In genomic region chr14:76762617-76763361, GRCh38 we compare ENCODE assay signal across 8 cellular contexts. TPM values are rescaled to one million over a fixed set of nuclear protein-coding genes. Genes with fewer than 3 reads are reported as not detected.
DNase-seq lines count a peak whose midpoint lies in the region; ATAC-seq and TF ChIP-seq lines count a peak whose summit lies in the region.

No MANE protein-coding gene starts in this region.

- H3K4me1 Mint-ChIP-seq in activated T-helper 1 cell treated with anti-CD3 and anti-CD28 coated beads, Interleukin-12 subunit alpha, Interleukin-12 subunit beta, Interleukin-2, Interleukin-4 antibody, amounts not matched to agents 30 ng/mL and 10 ng/mL and 1 ng/mL, durations not matched to agents 14 hours and 24 hours and 36 hours (ENCODE audit: low read depth), result peaks cover 27% of the 10 kb centered on the region

- H3K27me3 Mint-ChIP-seq in activated T-helper 1 cell treated with anti-CD3 and anti-CD28 coated beads, Interleukin-12 subunit alpha, Interleukin-12 subunit beta, Interleukin-2, Interleukin-4 antibody, amounts not matched to agents 30 ng/mL and 10 ng/mL and 1 ng/mL, durations not matched to agents 14 hours and 24 hours and 36 hours (ENCODE audit: insufficient read depth), result peaks cover 54% of the 10 kb centered on the region

- no peak for TF ChIP-seq CTCF in right atrium auricular region (IDR thresholded peaks at IDR 0.05)
- no peak for TF ChIP-seq CTCF in gastrocnemius medialis (IDR thresholded peaks at IDR 0.05 in 4 of 5, conservative IDR thresholded peaks at IDR 0.05 in 1 of 5)

- in situ Hi-C loops in gastrocnemius medialis (cut with MboI; ENCODE audit: low sequenced_read_pairs in 4 of 4), result no loop called here

- H3K9me3 Mint-ChIP-seq in activated T-helper 1 cell treated with anti-CD3 and anti-CD28 coated beads, Interleukin-12 subunit alpha, Interleukin-12 subunit beta, Interleukin-2, Interleukin-4 antibody, amounts not matched to agents 30 ng/mL and 10 ng/mL and 1 ng/mL, durations not matched to agents 14 hours and 24 hours and 36 hours, result no peaks in the 10 kb centered on the region

- H3K27me3 ChIP-seq in H7 (ENCODE audit: control insufficient read depth, insufficient read depth, low read length) (peaks cover 42% of the 10 kb centered on the region), right atrium auricular region (no peaks in the 10 kb centered on the region), gastrocnemius medialis (peaks cover 10 to 14% (median 10%) of the 10 kb centered on the region in 3 donors)

- no peaks in the 10 kb centered on the region for H3K9me3 ChIP-seq in right atrium auricular region
- H3K9me3 ChIP-seq in gastrocnemius medialis, result no peaks in the 10 kb centered on the region

- intact Hi-C loops in activated T-helper 1 cell treated with anti-CD3 and anti-CD28 coated beads, Interleukin-12 subunit alpha, Interleukin-12 subunit beta, Interleukin-2, Interleukin-4 antibody, amounts not matched to agents 30 ng/mL and 10 ng/mL and 1 ng/mL, durations not matched to agents 14 hours and 24 hours and 36 hours (cut with micrococcal nuclease), result loop anchor here (5.0 to 10.0 kb wide), 2 partner anchors 192 to 610 kb away; partner anchors contain the start of gene GPATCH2L
- intact Hi-C loops in gastrocnemius medialis (cut with DNase I; ENCODE audit: low total_unique reads), result loop anchor here (5.0 kb wide), 1 partner anchor 40 kb away; no protein-coding TSS in a partner anchor

- H3K27ac Mint-ChIP-seq in activated T-helper 1 cell treated with anti-CD3 and anti-CD28 coated beads, Interleukin-12 subunit alpha, Interleukin-12 subunit beta, Interleukin-2, Interleukin-4 antibody, amounts not matched to agents 30 ng/mL and 10 ng/mL and 1 ng/mL, durations not matched to agents 14 hours and 24 hours and 36 hours, result no peak overlapping the region

- H3K36me3 Mint-ChIP-seq in activated T-helper 1 cell treated with anti-CD3 and anti-CD28 coated beads, Interleukin-12 subunit alpha, Interleukin-12 subunit beta, Interleukin-2, Interleukin-4 antibody, amounts not matched to agents 30 ng/mL and 10 ng/mL and 1 ng/mL, durations not matched to agents 14 hours and 24 hours and 36 hours (ENCODE audit: low read depth), result no peaks in the 10 kb centered on the region

- peaks cover 0 to 66% of the 10 kb centered on the region in 2 donors for H3K4me1 ChIP-seq in right atrium auricular region
- H3K4me1 ChIP-seq in gastrocnemius medialis, result peaks cover 11 to 18% of the 10 kb centered on the region in 2 donors

- peak; percentile 53 for DNase-seq in H7
- no peak for DNase-seq in activated T-helper 1 cell treated with anti-CD3 and anti-CD28 coated beads, Interleukin-12 subunit alpha, Interleukin-12 subunit beta, Interleukin-2, Interleukin-4 antibody, amounts not matched to agents 30 ng/mL and 10 ng/mL and 1 ng/mL, durations not matched to agents 14 hours and 24 hours and 36 hours (ENCODE audit: low spot score)
- peak; percentile 64 for DNase-seq in right atrium auricular region (ENCODE audit: low spot score)
- no peak for DNase-seq in gastrocnemius medialis
- DNase-seq in NCI-H2227 treated with DMSO at 0.1 percent for 48 hours (lab: John Stamatoyannopoulos, UW), result no peak
- DNase-seq in T-helper 9 cell, result no peak
- no peak for DNase-seq in RPMI8226

- peak overlapping the region; percentile 82 for H3K4me3 Mint-ChIP-seq in activated T-helper 1 cell treated with anti-CD3 and anti-CD28 coated beads, Interleukin-12 subunit alpha, Interleukin-12 subunit beta, Interleukin-2, Interleukin-4 antibody, amounts not matched to agents 30 ng/mL and 10 ng/mL and 1 ng/mL, durations not matched to agents 14 hours and 24 hours and 36 hours

- no peak for TF ChIP-seq POLR2A in gastrocnemius medialis (IDR thresholded peaks at IDR 0.05)

- H3K36me3 ChIP-seq in H7 (replicated peaks; ENCODE audit: control insufficient read depth, insufficient read depth, low read length), result no peaks in the 10 kb centered on the region
- H3K36me3 ChIP-seq in right atrium auricular region, result no peaks in the 10 kb centered on the region
- H3K36me3 ChIP-seq in gastrocnemius medialis, result no peaks in the 10 kb centered on the region

- H3K4me3 ChIP-seq in H7 (ENCODE audit: insufficient read depth, low read depth, low read length) (peak overlapping the region; percentile 68), right atrium auricular region (peak overlapping the region; percentile 91 to 92), gastrocnemius medialis (peak overlapping the region; percentile 66 to 80 (median 76))

- no peak for ATAC-seq in gastrocnemius medialis
- ATAC-seq in GM21825 (IDR thresholded peaks at IDR 0.05; ENCODE audit: unreplicated experiment), result no peak

- H3K27ac ChIP-seq in right atrium auricular region (peak overlapping the region; percentile 91 to 98), gastrocnemius medialis (peak overlapping the region; percentile 1 to 73 (median 66))

RNA-seq across cellular contexts. Expression of gene VASH1, which starts 1.5 kb away (rescaled TPM):
- 4.8 and 5.2 TPM in 2 replicates for total RNA-seq in H7 (2014; rRNA removed; shearing (Covaris generic))
- total RNA-seq in activated T-helper 1 cell treated with anti-CD3 and anti-CD28 coated beads, Interleukin-12 subunit alpha, Interleukin-12 subunit beta, Interleukin-2, Interleukin-4 antibody, amounts not matched to agents 30 ng/mL and 10 ng/mL and 1 ng/mL, durations not matched to agents 14 hours and 24 hours and 36 hours, result 6.1 and 7.1 TPM in 2 replicates
- total RNA-seq in right atrium auricular region, result 10 to 100 TPM; 14.3 to 26.1 TPM
- total RNA-seq in gastrocnemius medialis, result 1 to 10 TPM in 2 of 4 donors, under 1 TPM in 2; 0.56 to 6.1 (median 1.2) TPM

RNA-seq across cellular contexts. Expression of gene ANGEL1, which starts 49.9 kb away (rescaled TPM):
- total RNA-seq in H7 (2014; rRNA removed; shearing (Covaris generic)), result 23.3 and 28.5 TPM in 2 replicates
- total RNA-seq in activated T-helper 1 cell treated with anti-CD3 and anti-CD28 coated beads, Interleukin-12 subunit alpha, Interleukin-12 subunit beta, Interleukin-2, Interleukin-4 antibody, amounts not matched to agents 30 ng/mL and 10 ng/mL and 1 ng/mL, durations not matched to agents 14 hours and 24 hours and 36 hours, result 14.1 and 14.8 TPM in 2 replicates
- 10 to 100 TPM; 19.6 to 23.6 TPM for total RNA-seq in right atrium auricular region
- 10 to 100 TPM in 3 of 4 donors, 1 to 10 TPM in 1; 8.6 to 16.9 (median 12.7) TPM for total RNA-seq in gastrocnemius medialis

Comparison
In these comparisons a context has a peak if more than half of its experiments do, and no peak if none do; other contexts are left out.
1. DNase-seq: peak in H7 (single experiment) and right atrium auricular region (single experiment); none in activated T-helper 1 cell treated with anti-CD3 and anti-CD28 coated beads, Interleukin-12 subunit alpha, Interleukin-12 subunit beta, Interleukin-2, Interleukin-4 antibody, amounts not matched to agents 30 ng/mL and 10 ng/mL and 1 ng/mL, durations not matched to agents 14 hours and 24 hours and 36 hours (single experiment), gastrocnemius medialis (0 of 2), NCI-H2227 treated with DMSO at 0.1 percent for 48 hours (single experiment), T-helper 9 cell (single experiment) and RPMI8226 (single experiment).
2. Peak in every context shown above with its lines, with median percentiles within 50 percentile points of each other: H3K4me3 ChIP-seq.